ENCODE assay signal across 18 cellular contexts in the genomic region with DNA sequence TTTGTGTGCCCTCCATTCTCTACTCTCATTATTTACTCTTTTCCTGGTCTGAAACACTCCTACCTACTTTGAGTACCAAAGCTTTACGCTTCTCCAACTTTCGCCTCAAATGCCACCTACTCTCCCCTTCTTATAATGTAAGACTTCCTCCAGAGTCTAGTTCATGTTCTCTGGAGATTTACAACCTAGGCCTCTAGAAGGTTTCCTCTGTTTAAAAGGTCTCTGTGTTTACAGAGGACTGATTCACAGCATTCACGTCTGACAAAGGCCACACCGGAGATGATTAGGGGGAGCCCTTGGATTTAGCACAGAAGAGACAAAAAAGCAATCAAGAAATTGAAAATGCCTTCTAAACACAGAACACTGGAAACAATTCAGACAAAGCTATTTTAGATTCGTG.
DNase-seq lines count a peak whose midpoint lies in the region; ATAC-seq, FAIRE-seq and TF ChIP-seq lines count a peak whose summit lies in the region.
"Had no signal": no experiment of that assay in that cellular context is flagged by ENCODE, and none has a peak within 500 bp of the region (broad histone marks: within the 10 kb centered on the region; RNA-seq: fewer than 3 reads in every experiment).

No MANE protein-coding gene starts in this region.

- TF ChIP-seq POLR2A in A549 (IDR thresholded peaks at IDR 0.05; ENCODE audit: low read length) (no peak), vagina (IDR thresholded peaks at IDR 0.05) (no peak), spleen (IDR thresholded peaks at IDR 0.05) (no peak)

- no peak for FAIRE-seq in A549 (lab: Jason Lieb, UNC)

- peaks cover 2% of the 10 kb centered on the region for H3K36me3 Mint-ChIP-seq in CD8-positive, alpha-beta T cell
- H3K36me3 Mint-ChIP-seq in WTC11: no peaks in the 10 kb centered on the region

- DNase-seq in A549 (ENCODE audit: low read depth in 1 of 2, low spot score in 1 of 2) (peak in 1 of 2 experiments; percentile 6), WTC11 (ENCODE audit: low spot score) (no peak), left colon (no peak), vagina (ENCODE audit: extremely low spot score in 2 of 2) (no peak), A172 (ENCODE audit: low spot score) (no peak), spleen (no peak)
- no peak for DNase-seq in CD8-positive, alpha-beta T cell
- DNase-seq: cerebellar nuclear complex; DMS79 treated with DMSO at 0.1 percent for 48 hours; lower lobe of right lung; NCI-H774; stimulated activated CD4-positive, alpha-beta T cell treated with anti-CD3 and anti-CD28 coated beads, Interleukin-2, amount 100 ng/mL, for 48 hours had no signal

- H3K9me3 ChIP-seq in A549 (no peaks in the 10 kb centered on the region), vagina (no peaks in the 10 kb centered on the region), spleen (no peaks in the 10 kb centered on the region)
- H3K9me3 ChIP-seq in CD8-positive, alpha-beta T cell (ENCODE audit: low read length): no peaks in the 10 kb centered on the region
- H3K9me3 ChIP-seq: gastroesophageal sphincter, lower lobe of right lung, thoracic aorta had no signal

- peaks cover 63% of the 10 kb centered on the region for H3K4me1 Mint-ChIP-seq in CD8-positive, alpha-beta T cell (ENCODE audit: low read depth)
- peaks cover 25% of the 10 kb centered on the region for H3K4me1 Mint-ChIP-seq in WTC11

- TF ChIP-seq CTCF in A549 (IDR thresholded peaks at IDR 0.05) (no peak), WTC11 (IDR thresholded peaks at IDR 0.05) (no peak), vagina (IDR thresholded peaks at IDR 0.05) (no peak), spleen (IDR thresholded peaks at IDR 0.05 in 8 of 11, conservative IDR thresholded peaks at IDR 0.05 in 3 of 11) (no peak)
- no peak for TF ChIP-seq CTCF in CD8-positive, alpha-beta T cell (IDR thresholded peaks at IDR 0.05)

- H3K4me1 ChIP-seq in A549 (peaks cover 11% of the 10 kb centered on the region), vagina (no peaks in the 10 kb centered on the region), spleen (peaks cover 0 to 40% (median 5%) of the 10 kb centered on the region in 6 donors)
- peaks cover 26% of the 10 kb centered on the region for H3K4me1 ChIP-seq in CD8-positive, alpha-beta T cell (ENCODE audit: insufficient read depth, low read length)
- H3K4me1 ChIP-seq: lower lobe of right lung had no signal

- POLR2A ChIA-PET in A549 (lab: Yijun Ruan, JAX) (no interaction called here), WTC11 (lab: Charles Lee) (no interaction called here)
- POLR2A ChIA-PET in CD8-positive, alpha-beta T cell (lab: Charles Lee): interaction anchor here (0.6 to 1.0 kb wide), 2 partner anchors 66 to 465 kb away, joined by 5 read pairs; no protein-coding TSS in a partner anchor

- peak overlapping the region; percentile 25 for H3K4me2 ChIP-seq in A549
- H3K4me2 ChIP-seq: BLaER1 had no signal

- H3K4me3 ChIP-seq in A549 (no peak overlapping the region), vagina (no peak overlapping the region), spleen (no peak overlapping the region)
- H3K4me3 ChIP-seq in CD8-positive, alpha-beta T cell (ENCODE audit: low read depth, low read length): no peak overlapping the region
- H3K4me3 ChIP-seq: BLaER1, gastroesophageal sphincter, lower lobe of right lung, thoracic aorta had no signal

- no peaks in the 10 kb centered on the region for H3K27me3 Mint-ChIP-seq in CD8-positive, alpha-beta T cell (ENCODE audit: low read depth)
- H3K27me3 Mint-ChIP-seq in WTC11 (ENCODE audit: low read depth): no peaks in the 10 kb centered on the region

- TF ChIP-seq RAD21 in A549 (conservative IDR thresholded peaks at IDR 0.05 in 1 of 2, IDR thresholded peaks at IDR 0.05 in 1 of 2): no peak

- 0 out of 6 replicates have a peak overlapping the region, but pooled peaks of 1 of the 2 experiments have one; percentile 12 for H3K27ac ChIP-seq in A549
- no peak overlapping the region for H3K27ac ChIP-seq in CD8-positive, alpha-beta T cell (ENCODE audit: low read depth, low read length)
- H3K27ac ChIP-seq in vagina: no peak overlapping the region
- H3K27ac ChIP-seq in spleen: no peak overlapping the region
- H3K27ac ChIP-seq: BLaER1, gastroesophageal sphincter, lower lobe of right lung, thoracic aorta, VCaP had no signal

- ATAC-seq in A549 (peak in 1 of 2 experiments; percentile 56; a peak in 2 of 6 replicates), WTC11 (peak; percentile 36; the same call in 1 of the 2 replicates), left colon (peak; percentile 37), HG02623 (IDR thresholded peaks at IDR 0.05; ENCODE audit: unreplicated experiment) (no peak)
- ATAC-seq in CD8-positive, alpha-beta T cell: peak; percentile 49
- ATAC-seq: gastroesophageal sphincter, lower lobe of right lung, sciatic nerve had no signal

- TF ChIP-seq EP300 in A549 (IDR thresholded peaks at IDR 0.05): no peak

- H3K4me3 Mint-ChIP-seq in CD8-positive, alpha-beta T cell: peak overlapping the region; percentile 17
- H3K4me3 Mint-ChIP-seq in WTC11: no peak overlapping the region

- no peaks in the 10 kb centered on the region for H3K9me3 Mint-ChIP-seq in CD8-positive, alpha-beta T cell
- H3K9me3 Mint-ChIP-seq in WTC11: no peaks in the 10 kb centered on the region

- peak overlapping the region; percentile 80 for H3K27ac Mint-ChIP-seq in CD8-positive, alpha-beta T cell
- no peak overlapping the region for H3K27ac Mint-ChIP-seq in WTC11

- 37% methylated on average over 5 of the region's 5 CpGs for WGBS in A549 (ENCODE audit: missing lambda C conversion rate)
- WGBS in spleen, 5 donors: 67 to 80% (median 73%) methylated on average over 5 of the region's 5 CpGs

- no peaks in the 10 kb centered on the region for H3K27me3 ChIP-seq in CD8-positive, alpha-beta T cell (ENCODE audit: insufficient read depth, low read length)
- H3K27me3 ChIP-seq in vagina: no peaks in the 10 kb centered on the region
- H3K27me3 ChIP-seq in spleen (replicated peaks in 1 of 7): no peaks in the 10 kb centered on the region
- H3K27me3 ChIP-seq: BLaER1, gastroesophageal sphincter had no signal

- no peaks in the 10 kb centered on the region for H3K36me3 ChIP-seq in CD8-positive, alpha-beta T cell (ENCODE audit: insufficient read depth, low read length)
- H3K36me3 ChIP-seq in vagina: no peaks in the 10 kb centered on the region
- no peaks in the 10 kb centered on the region for H3K36me3 ChIP-seq in spleen
- H3K36me3 ChIP-seq: BLaER1, gastroesophageal sphincter, lower lobe of right lung, thoracic aorta had no signal

- intact Hi-C loops in CD8-positive, alpha-beta T cell (cut with DNase I, micrococcal nuclease): loop anchor here (2.0 to 5.0 kb wide), 2 partner anchors 300 to 1387 kb away; partner anchors contain the start of gene KLF12 (in 1 of the 2)
- intact Hi-C loops in left colon (cut with DNase I, micrococcal nuclease) (loop anchor here in 1 of 2 donors (10.0 kb wide), 3 partner anchors 313 to 1383 kb away; no protein-coding TSS in a partner anchor), vagina (cut with DNase I) (loop anchor here (10.0 kb wide), 1 partner anchor 1393 kb away; no protein-coding TSS in a partner anchor), spleen (cut with DNase I; ENCODE audit: low total_unique reads) (loop anchor here (10.0 kb wide), 1 partner anchor 453 kb away; no protein-coding TSS in a partner anchor)

- CTCF ChIA-PET in A549 (lab: Yijun Ruan, JAX): interaction anchor here (1.6 kb wide), 1 partner anchor 455 kb away, joined by 12 read pairs; no protein-coding TSS in a partner anchor
- CTCF ChIA-PET in CD8-positive, alpha-beta T cell (lab: Charles Lee): interaction anchor here (1.2 to 1.3 kb wide), 2 partner anchors 10 to 84 kb away, joined by 3 read pairs; no protein-coding TSS in a partner anchor
- CTCF ChIA-PET in WTC11 (lab: Charles Lee): interaction anchor here (1.0 kb wide), 1 partner anchor 454 kb away, joined by 3 read pairs; no protein-coding TSS in a partner anchor

TF ChIP-seq in A549, 52 proteins besides CTCF, POLR2A, EP300 and RAD21 (continues in another document):
- TF ChIP-seq PBX3 (IDR thresholded peaks at IDR 0.05): no peak
- TF ChIP-seq SMC3 (IDR thresholded peaks at IDR 0.05): no peak
- no peak for TF ChIP-seq HES2 (IDR thresholded peaks at IDR 0.05)
- TF ChIP-seq NPAS2 (CRISPR knock-in tag; IDR thresholded peaks at IDR 0.05; ENCODE audit: borderline replicate concordance): no peak
- TF ChIP-seq SREBF2 (IDR thresholded peaks at IDR 0.05): no peak
- TF ChIP-seq HDAC2 (IDR thresholded peaks at IDR 0.05): no peak
- TF ChIP-seq RNF2 (IDR thresholded peaks at IDR 0.05; ENCODE audit: borderline replicate concordance, low read depth): no peak

TF ChIP-seq in WTC11, 78 proteins besides CTCF, POLR2A, EP300 and RAD21 (continues in another document):
- TF ChIP-seq PRDM15 (CRISPR knock-in tag; IDR thresholded peaks at IDR 0.05): no peak
- no peak for TF ChIP-seq CREB1 (CRISPR knock-in tag; IDR thresholded peaks at IDR 0.05)
- TF ChIP-seq ZNF423 (CRISPR knock-in tag; IDR thresholded peaks at IDR 0.05): no peak
- no peak for TF ChIP-seq MYBL2 (CRISPR knock-in tag; IDR thresholded peaks at IDR 0.05)
- no peak for TF ChIP-seq ZMAT4 (CRISPR knock-in tag; IDR thresholded peaks at IDR 0.05)
